ENCODE assay signal across 7 cellular contexts in the genomic region with DNA sequence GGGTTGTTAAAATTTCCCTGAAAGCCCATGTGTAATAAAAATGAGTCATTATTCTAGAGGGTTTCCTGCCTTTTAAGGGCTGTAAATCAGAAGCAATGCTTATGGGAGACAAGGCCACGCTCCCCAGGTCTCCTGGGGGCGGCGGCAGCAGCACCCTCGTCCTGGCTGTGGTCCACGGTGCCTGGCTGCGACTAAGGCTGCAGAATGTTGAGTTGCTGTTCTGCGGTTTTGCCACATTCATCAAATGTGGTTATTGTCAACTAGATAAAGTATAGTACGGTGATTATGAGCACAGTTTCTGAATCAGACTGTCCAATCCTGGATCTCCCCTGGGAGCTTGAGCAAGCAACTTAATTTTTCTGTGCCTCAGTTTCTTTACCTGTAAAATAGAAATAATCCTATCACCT. TPM values are rescaled to one million over a fixed set of nuclear protein-coding genes. Genes with fewer than 3 reads are reported as not detected.
DNase-seq lines count a peak whose midpoint lies in the region; ATAC-seq lines count a peak whose summit lies in the region.

No MANE protein-coding gene starts in this region.

- peak; percentile 44 for DNase-seq in RKO (ENCODE audit: low spot score)
- DNase-seq in activated gamma-delta T cell treated with Interleukin-2 at 50 U/mL for 16 hours: peak; percentile 56
- peak; percentile 87 for DNase-seq in stimulated activated CD4-positive, alpha-beta T cell treated with anti-CD3 and anti-CD28 coated beads, Interleukin-1b, Interleukin-23, amount 100 ng/mL, for 48 hours
- DNase-seq in 8988T: no peak
- DNase-seq in NCI-H2171 (lab: John Stamatoyannopoulos, UW): no peak
- DNase-seq in dermis blood vessel endothelial cell: no peak

- peak; percentile 28 for ATAC-seq in GM21723 (IDR thresholded peaks at IDR 0.05; ENCODE audit: unreplicated experiment)

RNA-seq across cellular contexts. Expression of a gene that starts 11.9 kb away (rescaled TPM):
- 45.9 and 74.0 TPM in 2 replicates for total RNA-seq in dermis blood vessel endothelial cell

Comparison
In these comparisons a context has a peak if more than half of its experiments do, and no peak if none do; other contexts are left out.
1. DNase-seq: peak in RKO (single experiment), activated gamma-delta T cell treated with Interleukin-2 at 50 U/mL for 16 hours (single experiment) and stimulated activated CD4-positive, alpha-beta T cell treated with anti-CD3 and anti-CD28 coated beads, Interleukin-1b, Interleukin-23, amount 100 ng/mL, for 48 hours (single experiment); none in 8988T (single experiment), NCI-H2171 (single experiment) and dermis blood vessel endothelial cell (single experiment).